In genomic region chr3:195448205-195448875, GRCh38 we compare ENCODE assay signal across 19 cellular contexts. TPM values are rescaled to one million over a fixed set of nuclear protein-coding genes. Genes with fewer than 3 reads are reported as not detected.
DNase-seq lines count a peak whose midpoint lies in the region; ATAC-seq, FAIRE-seq and TF ChIP-seq lines count a peak whose summit lies in the region.
"Had no signal": no experiment of that assay in that cellular context is flagged by ENCODE, and none has a peak within 500 bp of the region (broad histone marks: within the 10 kb centered on the region; RNA-seq: fewer than 3 reads in every experiment).

No MANE protein-coding gene starts in this region.

- H2AFZ ChIP-seq in HepG2 (ENCODE audit: low read length): no peak overlapping the region

- no peak overlapping the region for H3K18ac ChIP-seq in mesendoderm (ENCODE audit: low read length)

- intact Hi-C loops in A673 (cut with micrococcal nuclease; ENCODE audit: unreplicated experiment) (loop anchor here (10.0 kb wide), 2 partner anchors 764 to 1314 kb away; partner anchors contain the start of genes FAM43A and HES1), HepG2 (cut with micrococcal nuclease; ENCODE audit: unreplicated experiment) (loop anchor here (10.0 kb wide), 1 partner anchor 76 kb away; no protein-coding TSS in a partner anchor)

- H3K9ac ChIP-seq in SK-N-MC (ENCODE audit: insufficient read length): peak overlapping the region; percentile 58
- no peak overlapping the region for H3K9ac ChIP-seq in mesendoderm (ENCODE audit: low read length)
- no peak overlapping the region for H3K9ac ChIP-seq in HepG2 (ENCODE audit: insufficient read depth, low read depth, low read length)

- H4K5ac ChIP-seq in mesendoderm (ENCODE audit: low read length): no peak overlapping the region

- no peak overlapping the region for H3K4me2 ChIP-seq in mesendoderm (ENCODE audit: low read length)
- H3K4me2 ChIP-seq in HepG2 (ENCODE audit: low read depth, low read length): no peak overlapping the region

- H2AK5ac ChIP-seq in mesendoderm (ENCODE audit: low read length): no peak overlapping the region

- TF ChIP-seq CTCF in A673 (conservative IDR thresholded peaks at IDR 0.05; ENCODE audit: low read depth, low read length) (no peak), HEK293 (tag by site-specific recombination; IDR thresholded peaks at IDR 0.05) (no peak), HepG2 (CRISPR knock-in tag; IDR thresholded peaks at IDR 0.05) (no peak)

- TF ChIP-seq POLR2A in HepG2 (IDR thresholded peaks at IDR 0.05; ENCODE audit: insufficient read depth in 1 of 2, low read depth in 2 of 2, low read length in 2 of 2): no peak

- H3K4me1 ChIP-seq in A673 (ENCODE audit: insufficient read depth, low read length, poor library complexity, severe bottlenecking): peaks cover 18% of the 10 kb centered on the region
- H3K4me1 ChIP-seq in HEK293 (ENCODE audit: control insufficient read depth, insufficient read depth, low read length): no peaks in the 10 kb centered on the region
- peaks cover 5% of the 10 kb centered on the region for H3K4me1 ChIP-seq in mesendoderm (ENCODE audit: control insufficient read depth, low read depth, low read length)
- H3K4me1 ChIP-seq in HepG2 (ENCODE audit: insufficient read depth, low read length): peaks cover 42% of the 10 kb centered on the region

- H3K36me3 ChIP-seq in A673 (ENCODE audit: insufficient read depth, low read length, poor library complexity, severe bottlenecking) (no peaks in the 10 kb centered on the region), HEK293 (ENCODE audit: control insufficient read depth in 2 of 2, insufficient read depth in 1 of 2, low read length in 2 of 2) (no peaks in the 10 kb centered on the region), SK-N-MC (ENCODE audit: insufficient read depth, low read length) (no peaks in the 10 kb centered on the region), mesendoderm (ENCODE audit: control insufficient read depth, insufficient read depth, low read length) (no peaks in the 10 kb centered on the region), HepG2 (replicated peaks in 1 of 2; ENCODE audit: control insufficient read depth in 1 of 2, insufficient read depth in 2 of 2, low read length in 2 of 2) (no peaks in the 10 kb centered on the region)
- H3K36me3 ChIP-seq: BE2C had no signal

- no peaks in the 10 kb centered on the region for H3K79me2 ChIP-seq in mesendoderm (ENCODE audit: control insufficient read depth, insufficient read depth, low read length)
- H3K79me2 ChIP-seq in HepG2 (ENCODE audit: insufficient read depth, low read length): no peaks in the 10 kb centered on the region

- no TSS peak for BruUV-seq in A673 (replicated peaks; lab: Mats Ljungman, UMichigan)
- no TSS peak for BruUV-seq in HepG2 (replicated peaks; lab: Mats Ljungman, UMichigan)

- H3K23ac ChIP-seq in mesendoderm (ENCODE audit: low read length): no peak overlapping the region

- peak overlapping the region; percentile 48 for H3K27ac ChIP-seq in A673 (ENCODE audit: low read depth, low read length, poor library complexity, severe bottlenecking)
- no peak overlapping the region for H3K27ac ChIP-seq in HEK293 (ENCODE audit: extremely low read depth, low read depth, low read length)
- H3K27ac ChIP-seq in SK-N-MC: peak overlapping the region; percentile 85; the same call in 1 of the 2 replicates
- H3K27ac ChIP-seq in mesendoderm (ENCODE audit: low read depth, low read length): no peak overlapping the region
- no peak overlapping the region for H3K27ac ChIP-seq in HepG2 (ENCODE audit: extremely low read length, insufficient read depth, low read length)

- TF ChIP-seq RAD21 in HepG2 (CRISPR knock-in tag; IDR thresholded peaks at IDR 0.05): no peak

- POLR2A ChIA-PET in A673 (lab: Charles Lee; ENCODE audit: low non-redundant PET): no interaction called here
- POLR2A ChIA-PET in HEK293 (lab: Yijun Ruan, JAX): no interaction called here
- POLR2A ChIA-PET in HepG2 (lab: Yijun Ruan, JAX): no interaction called here

- no peak overlapping the region for H2BK5ac ChIP-seq in mesendoderm (ENCODE audit: low read length)

- H3K56ac ChIP-seq in mesendoderm (ENCODE audit: low read length): no peak overlapping the region

- CTCF ChIA-PET in A673 (lab: Charles Lee): no interaction called here
- CTCF ChIA-PET in HEK293 (lab: Yijun Ruan, JAX): no interaction called here
- CTCF ChIA-PET in HepG2 (lab: Yijun Ruan, JAX; ENCODE audit: low intra/inter-chr PET ratio, low total read pairs): no interaction called here

- TF ChIP-seq EP300 in HepG2 (IDR thresholded peaks at IDR 0.05; ENCODE audit: low read depth in 2 of 2, low read length in 2 of 2): no peak
- TF ChIP-seq EP300 in HepG2 (CRISPR knock-in tag; IDR thresholded peaks at IDR 0.05; ENCODE audit: borderline replicate concordance): no peak

- H2BK15ac ChIP-seq in mesendoderm (replicated peaks; ENCODE audit: low read depth): no peak overlapping the region

- no peaks in the 10 kb centered on the region for H4K20me1 ChIP-seq in HepG2 (ENCODE audit: insufficient read depth, low read length)

- H3K79me1 ChIP-seq in mesendoderm (ENCODE audit: low read length): no peaks in the 10 kb centered on the region

- in situ Hi-C loops in HepG2 (cut with HindIII; ENCODE audit: extremely low pct_ligation_motif_present, low pct_unique_long_range_greater_than_20kb): no loop called here

- H3K4me3 ChIP-seq in A673 (ENCODE audit: low read depth, low read length, poor library complexity, severe bottlenecking) (no peak overlapping the region), HEK293 (ENCODE audit: low read depth, low read length) (no peak overlapping the region), SK-N-MC (no peak overlapping the region), mesendoderm (ENCODE audit: low read length) (no peak overlapping the region), HepG2 (replicated peaks in 1 of 3; ENCODE audit: insufficient read depth in 1 of 3, low read depth in 2 of 3, low read length in 3 of 3) (no peak overlapping the region)
- H3K4me3 ChIP-seq: GM12878 had no signal

- no peak overlapping the region for H4K8ac ChIP-seq in mesendoderm (ENCODE audit: low read depth, low read length)

- no CpG with 5 or more reads among the region's 12 CpGs for WGBS in mesendoderm (ENCODE audit: extremely low coverage, insufficient coverage, low lambda C conversion rate)
- WGBS in HepG2 (ENCODE audit: low lambda C conversion rate): 60% methylated on average over 12 of the region's 12 CpGs

- H3K27me3 ChIP-seq in A673 (replicated peaks; ENCODE audit: insufficient read depth, low read depth, low read length, poor library complexity): no peaks in the 10 kb centered on the region
- H3K27me3 ChIP-seq in mesendoderm (ENCODE audit: insufficient read depth, low read length, poor library complexity): no peaks in the 10 kb centered on the region
- H3K27me3 ChIP-seq in HepG2 (ENCODE audit: control insufficient read depth in 1 of 2, insufficient read depth in 2 of 2, low read length in 2 of 2): no peaks in the 10 kb centered on the region; a peak in 1 of 5 replicates
- H3K27me3 ChIP-seq: BE2C had no signal

- no peak overlapping the region for H2BK120ac ChIP-seq in mesendoderm (ENCODE audit: low read depth, low read length)

- no peak for ATAC-seq in HG02642 (IDR thresholded peaks at IDR 0.05; ENCODE audit: poor library complexity, unreplicated experiment)
- no peak for ATAC-seq in HepG2
- ATAC-seq: GM12878 had no signal

- FAIRE-seq in HepG2 (lab: Jason Lieb, UNC): no peak
- FAIRE-seq: GM12878, H1 had no signal

- no peaks in the 10 kb centered on the region for H3K9me3 ChIP-seq in A673 (ENCODE audit: low read depth, low read length, poor library complexity, severe bottlenecking)
- no peaks in the 10 kb centered on the region for H3K9me3 ChIP-seq in HEK293 (ENCODE audit: control insufficient read depth, insufficient read depth, low read depth, low read length)
- no peaks in the 10 kb centered on the region for H3K9me3 ChIP-seq in SK-N-MC (ENCODE audit: low read depth, low read length)
- H3K9me3 ChIP-seq in HepG2 (ENCODE audit: low read length): no peaks in the 10 kb centered on the region
- H3K9me3 ChIP-seq: BE2C had no signal

- no peak overlapping the region for H3K4ac ChIP-seq in mesendoderm (ENCODE audit: low read depth, low read length)

- DNase-seq in A673 (ENCODE audit: low spot score) (peak; percentile 41), SK-N-MC (ENCODE audit: low read depth, low spot score) (peak; percentile 73), mesendoderm (peak; percentile 32), HepG2 (ENCODE audit: low spot score) (no peak)
- DNase-seq: ACHN; BE2C; C1 segment of cervical spinal cord; CD4-positive, CD25-positive, alpha-beta regulatory T cell; CD8-positive, alpha-beta memory T cell; COR-L47; DMS 273 treated with DMSO at 0.1 percent for 48 hours; DMS53; DND-41; EL; H9 had no signal

TF ChIP-seq in HepG2, 621 proteins besides CTCF, POLR2A, EP300 and RAD21:
- TF ChIP-seq ZBTB1 (CRISPR knock-in tag; IDR thresholded peaks at IDR 0.05; ENCODE audit: borderline replicate concordance): no peak

RNA-seq across cellular contexts. Expression of gene ACAP2, which starts 5.5 kb away (rescaled TPM):
- total RNA-seq in A673 (2021) (45.5 and 47.4 TPM in 2 replicates), HepG2 (2016; rRNA removed; fragmentation: Illumina TruSeq; extraction: Trizol) (23.9 and 32.2 TPM in 2 replicates)
- polyA plus RNA-seq in mesendoderm (2013, experiment 1 of 2): 16.9 TPM
- polyA plus RNA-seq in mesendoderm (2013, experiment 2 of 2): 16.7 TPM
- total RNA-seq in HepG2 (2016; cell fraction: cytosol; rRNA removed; fragmentation: Illumina TruSeq; extraction: Trizol; ENCODE audit: low read depth): 16.0 and 18.9 TPM in 2 replicates
- 24.6 and 30.4 TPM in 2 replicates for total RNA-seq in HepG2 (2016; cell fraction: insoluble cytoplasmic fraction; rRNA removed; fragmentation: Illumina TruSeq; extraction: Trizol)
- total RNA-seq in HepG2 (2016; cell fraction: membrane; rRNA removed; fragmentation: Illumina TruSeq; extraction: Trizol): 7.9 and 10.4 TPM in 2 replicates
- total RNA-seq in HepG2 (2016; cell fraction: nucleus; rRNA removed; fragmentation: Illumina TruSeq; extraction: Trizol): 35.3 and 35.5 TPM in 2 replicates
- polyA plus RNA-seq in HepG2 (2011; rRNA removed): 5.6 and 7.3 TPM in 2 replicates
- 3.0 and 3.9 TPM in 2 replicates for polyA plus RNA-seq in HepG2 (2011; cell fraction: cytosol; rRNA removed)
- polyA plus RNA-seq in HepG2 (2011; cell fraction: nucleus; rRNA removed): 6.2 and 7.2 TPM in 2 replicates
- 5.6 and 7.2 TPM in 2 replicates for polyA plus RNA-seq in HepG2 (2012)
- 0.24 and 0.77 TPM in 2 replicates for polyA plus RNA-seq in HepG2 (2016; cell fraction: cytosol; fragmentation: Illumina TruSeq; extraction: Trizol; ENCODE audit: low read depth)
- 11.5 and 12.3 TPM in 2 replicates for polyA plus RNA-seq in HepG2 (2016; cell fraction: insoluble cytoplasmic fraction; fragmentation: Illumina TruSeq; extraction: Trizol; ENCODE audit: low read depth)
- 1.3 and 1.7 TPM in 2 replicates for polyA plus RNA-seq in HepG2 (2016; cell fraction: membrane; fragmentation: Illumina TruSeq; extraction: Trizol; ENCODE audit: low read depth)
- 15.1 and 15.8 TPM in 2 replicates for polyA plus RNA-seq in HepG2 (2016; cell fraction: nucleus; fragmentation: Illumina TruSeq; extraction: Trizol; ENCODE audit: insufficient read depth, low read depth)
- polyA minus RNA-seq in HepG2 (2011; rRNA and poly(A)+ RNA removed; ENCODE audit: low replicate concordance): 9.1 and 33.5 TPM in 2 replicates
- polyA minus RNA-seq in HepG2 (2011; cell fraction: cytosol; rRNA and poly(A)+ RNA removed): 13.4 and 16.1 TPM in 2 replicates
- 47.5 and 52.3 TPM in 2 replicates for polyA minus RNA-seq in HepG2 (2011; cell fraction: nucleus; rRNA and poly(A)+ RNA removed)

Comparison
In these comparisons a context has a peak if more than half of its experiments do, and no peak if none do; other contexts are left out.
1. H3K27ac ChIP-seq: peak in A673 (single experiment) and SK-N-MC (single experiment); none in HEK293 (single experiment), mesendoderm (single experiment) and HepG2 (single experiment).